In genomic region chr17:82378741-82379021, GRCh38 we compare ENCODE assay signal across 32 cellular contexts. TPM values are rescaled to one million over a fixed set of nuclear protein-coding genes. Genes with fewer than 3 reads are reported as not detected.
"Had no signal": no experiment of that assay in that cellular context is flagged by ENCODE, and none has a peak within 500 bp of the region (broad histone marks: within the 10 kb centered on the region; RNA-seq: fewer than 3 reads in every experiment).

No MANE protein-coding gene starts in this region.

- H3K9me3 ChIP-seq: left ventricle myocardium inferior, psoas muscle, right lobe of liver, testis, thyroid gland, transverse colon, upper lobe of left lung, vagina had no signal

- DNase-seq: hypothalamus; immature natural killer cell; left ventricle myocardium inferior; mesendoderm; naive B cell; natural killer cell; nephron progenitor cell; nucleus accumbens; psoas muscle; stimulated activated CD4-positive, alpha-beta T cell treated with anti-CD3 and anti-CD28 coated beads, Interleukin-1b, Interleukin-23, amount 100 ng/mL, for 48 hours; stimulated activated CD4-positive, alpha-beta T cell treated with anti-CD3 and anti-CD28 coated beads, Interleukin-2, amount 100 ng/mL, for 48 hours; stimulated activated CD4-positive, alpha-beta T cell treated with anti-CD3 and anti-CD28 coated beads, Interleukin-4, amount 100 ng/mL, for 4 hours; stimulated activated CD8-positive, alpha-beta memory T cell treated with anti-CD3 and anti-CD28 coated beads, Interleukin-4, amount 100 ng/mL, for 48 hours; stimulated activated naive CD4-positive, alpha-beta T cell treated with Interleukin-2 at 50 U/mL for 16 hours; stimulated activated naive CD8-positive, alpha-beta T cell treated with anti-CD3 and anti-CD28 coated beads, Interleukin-15, amount 100 ng/mL, for 72 hours; testis; thyroid gland; transverse colon had no signal

- H2AFZ ChIP-seq: parathyroid adenoma had no signal

- ATAC-seq: natural killer cell; right lobe of liver; stimulated activated memory B cell treated with anti-CD40 and anti-IgM and Interleukin-4, amounts not matched to agents 10 μg/mL and 1 μg/mL and 100 μg/mL, for 72 hours; stimulated activated naive CD8-positive, alpha-beta T cell treated with anti-CD3 and anti-CD28 coated beads, Interleukin-15, amount 100 ng/mL, for 72 hours had no signal

- H3K4me2 ChIP-seq: smooth muscle cell had no signal

- H3K36me3 ChIP-seq: left ventricle myocardium inferior, right lobe of liver, thyroid gland, transverse colon, upper lobe of left lung, vagina had no signal

- H3K4me3 ChIP-seq: left ventricle myocardium inferior, lung, psoas muscle, right lobe of liver, smooth muscle cell, testis, thyroid gland, transverse colon, upper lobe of left lung, vagina had no signal

- FAIRE-seq: islet of Langerhans had no signal

- H3K9ac ChIP-seq: parathyroid adenoma had no signal

- H3K27me3 ChIP-seq: right lobe of liver, testis, vagina had no signal

- H3K27ac ChIP-seq: left ventricle myocardium inferior, parathyroid adenoma, psoas muscle, right lobe of liver, testis, thyroid gland, transverse colon, upper lobe of left lung, vagina had no signal

- H3K4me1 ChIP-seq: parathyroid adenoma, right lobe of liver, testis, thyroid gland, transverse colon, vagina had no signal

RNA-seq across cellular contexts. Expression of gene UTS2R, which starts 7.1 kb away (rescaled TPM):
- total RNA-seq: kidney epithelial cell, lower leg skin, mononuclear cell, osteocyte, posterior vena cava, right lobe of liver, smooth muscle cell, urinary bladder, vagina had no signal
- polyA plus RNA-seq: immature natural killer cell, lung, smooth muscle cell, urinary bladder had no signal

RNA-seq across cellular contexts. Expression of gene TEX19, which starts 19.6 kb away (rescaled TPM):
- total RNA-seq: kidney epithelial cell, left ventricle myocardium inferior, lower leg skin, lung, mononuclear cell, natural killer cell, osteocyte, posterior vena cava, right lobe of liver, smooth muscle cell, transverse colon, upper lobe of left lung, urinary bladder, vagina had no signal
- polyA plus RNA-seq: immature natural killer cell, smooth muscle cell, urinary bladder had no signal

RNA-seq across cellular contexts. Expression of gene SECTM1, which starts 45.1 kb away (rescaled TPM):
- total RNA-seq: kidney epithelial cell, smooth muscle cell had no signal
